ENCODE assay signal across 1 cellular context in the genomic region with DNA sequence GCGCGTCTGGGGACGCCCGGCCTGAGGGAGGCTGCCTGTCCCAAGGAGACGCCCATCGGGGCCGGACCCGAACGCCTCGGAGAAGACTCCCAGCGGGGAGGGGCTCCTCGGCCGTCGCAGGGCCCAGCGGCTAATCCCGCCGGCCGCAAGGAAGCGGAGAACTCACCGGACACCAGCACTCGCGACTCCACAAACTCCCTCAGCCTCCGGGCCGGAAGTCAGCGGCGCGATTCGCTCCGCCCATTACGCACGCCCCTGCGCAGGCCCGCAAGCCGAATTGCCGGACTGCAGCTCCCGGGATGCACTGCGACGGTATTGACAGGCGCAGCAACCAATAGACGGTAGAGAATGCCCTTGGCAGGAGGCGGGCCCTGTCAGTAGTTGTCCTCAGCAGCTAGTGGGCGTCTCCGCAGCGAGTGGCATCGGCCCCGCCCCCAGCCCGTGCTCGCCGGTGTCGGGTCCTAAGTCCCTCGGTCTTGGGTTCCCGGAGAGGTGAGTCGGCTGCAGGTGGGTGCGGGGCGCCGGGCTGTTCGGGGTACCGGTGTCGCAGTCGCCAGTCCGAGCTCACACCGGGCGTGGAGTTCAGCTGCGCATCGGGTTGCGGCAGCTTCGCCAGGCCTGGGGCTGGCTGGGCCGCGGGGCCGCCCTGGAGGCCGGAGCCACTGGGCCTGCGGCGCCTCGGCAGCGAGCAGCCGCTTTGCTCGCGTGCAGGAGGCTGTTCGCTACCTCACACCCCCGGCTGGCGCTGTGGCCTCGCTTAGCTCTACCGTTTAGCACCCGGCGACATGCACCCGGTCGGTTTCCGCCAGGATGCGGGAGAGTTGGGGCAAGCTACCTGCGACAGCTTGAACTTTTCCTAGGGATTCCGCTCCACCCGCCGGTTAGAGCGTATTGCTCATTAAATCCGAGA.
TF ChIP-seq lines count a peak whose summit lies in the region.

A gene (plus strand): TSS at position 437 of the 910 bp plus-strand sequence. CDS start 790 bp downstream, outside the sequence.
A gene (minus strand): TSS at position 226 of the 910 bp plus-strand sequence. CDS start 3,447 bp downstream, outside the sequence.

TF ChIP-seq in WTC11, 78 proteins besides CTCF, POLR2A, EP300 and RAD21 (continued from another document):
- TF ChIP-seq, protein P1, sequence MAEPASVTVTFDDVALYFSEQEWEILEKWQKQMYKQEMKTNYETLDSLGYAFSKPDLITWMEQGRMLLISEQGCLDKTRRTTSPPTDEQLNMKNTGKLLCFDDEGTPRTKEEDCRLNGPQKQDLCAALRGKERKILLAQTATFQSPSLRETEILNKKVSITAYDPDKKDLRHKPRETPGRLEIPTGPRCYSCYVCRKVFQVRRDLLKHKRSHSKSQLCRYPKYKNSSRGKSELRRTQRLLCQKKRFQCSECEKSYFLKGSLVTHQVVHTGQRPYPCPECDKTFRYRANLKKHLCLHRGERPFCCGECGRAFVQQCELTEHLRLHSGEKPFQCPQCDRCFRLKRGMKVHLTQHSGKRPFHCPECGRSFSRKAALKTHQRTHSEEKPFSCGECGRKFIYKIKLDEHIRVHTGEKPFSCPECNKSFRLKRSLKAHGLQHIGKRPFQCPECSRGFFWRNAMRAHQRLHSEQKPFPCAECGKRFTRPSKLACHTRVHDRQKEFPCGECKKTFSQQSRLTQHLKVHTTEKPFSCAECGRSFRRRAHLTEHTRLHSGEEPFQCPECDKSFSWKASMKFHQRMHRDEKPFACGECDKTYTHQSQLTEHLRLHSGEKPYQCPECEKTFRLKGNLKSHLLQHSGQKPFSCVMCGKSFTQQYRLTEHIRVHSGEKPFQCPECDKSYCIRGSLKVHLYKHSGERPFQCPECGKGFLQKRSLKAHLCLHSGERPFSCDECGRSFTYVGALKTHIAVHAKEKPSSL (CRISPR knock-in tag; conservative IDR thresholded peaks at IDR 0.05) = no peak
- TF ChIP-seq, protein P2, sequence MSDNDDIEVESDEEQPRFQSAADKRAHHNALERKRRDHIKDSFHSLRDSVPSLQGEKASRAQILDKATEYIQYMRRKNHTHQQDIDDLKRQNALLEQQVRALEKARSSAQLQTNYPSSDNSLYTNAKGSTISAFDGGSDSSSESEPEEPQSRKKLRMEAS (CRISPR knock-in tag; IDR thresholded peaks at IDR 0.05) = peak; percentile 83
- TF ChIP-seq, protein P3, sequence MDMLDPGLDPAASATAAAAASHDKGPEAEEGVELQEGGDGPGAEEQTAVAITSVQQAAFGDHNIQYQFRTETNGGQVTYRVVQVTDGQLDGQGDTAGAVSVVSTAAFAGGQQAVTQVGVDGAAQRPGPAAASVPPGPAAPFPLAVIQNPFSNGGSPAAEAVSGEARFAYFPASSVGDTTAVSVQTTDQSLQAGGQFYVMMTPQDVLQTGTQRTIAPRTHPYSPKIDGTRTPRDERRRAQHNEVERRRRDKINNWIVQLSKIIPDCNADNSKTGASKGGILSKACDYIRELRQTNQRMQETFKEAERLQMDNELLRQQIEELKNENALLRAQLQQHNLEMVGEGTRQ (CRISPR knock-in tag; IDR thresholded peaks at IDR 0.05) = no peak; the same call in 1 of the 2 replicates
- TF ChIP-seq KAT7 (CRISPR knock-in tag; IDR thresholded peaks at IDR 0.05; ENCODE audit: borderline replicate concordance) = peak; percentile 81; the same call in 1 of the 2 replicates
- TF ChIP-seq, protein P4, sequence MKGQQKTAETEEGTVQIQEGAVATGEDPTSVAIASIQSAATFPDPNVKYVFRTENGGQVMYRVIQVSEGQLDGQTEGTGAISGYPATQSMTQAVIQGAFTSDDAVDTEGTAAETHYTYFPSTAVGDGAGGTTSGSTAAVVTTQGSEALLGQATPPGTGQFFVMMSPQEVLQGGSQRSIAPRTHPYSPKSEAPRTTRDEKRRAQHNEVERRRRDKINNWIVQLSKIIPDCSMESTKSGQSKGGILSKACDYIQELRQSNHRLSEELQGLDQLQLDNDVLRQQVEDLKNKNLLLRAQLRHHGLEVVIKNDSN (CRISPR knock-in tag; IDR thresholded peaks at IDR 0.05) = 0 out of 2 replicates have a peak, but pooled peaks have one; percentile 10
- peak; percentile 100 for TF ChIP-seq SP1 (CRISPR knock-in tag; conservative IDR thresholded peaks at IDR 0.05)
- TF ChIP-seq FOXP1 (CRISPR knock-in tag; IDR thresholded peaks at IDR 0.05; ENCODE audit: borderline replicate concordance) = peak; percentile 83; the same call in 1 of the 2 replicates
- TF ChIP-seq, protein P5, sequence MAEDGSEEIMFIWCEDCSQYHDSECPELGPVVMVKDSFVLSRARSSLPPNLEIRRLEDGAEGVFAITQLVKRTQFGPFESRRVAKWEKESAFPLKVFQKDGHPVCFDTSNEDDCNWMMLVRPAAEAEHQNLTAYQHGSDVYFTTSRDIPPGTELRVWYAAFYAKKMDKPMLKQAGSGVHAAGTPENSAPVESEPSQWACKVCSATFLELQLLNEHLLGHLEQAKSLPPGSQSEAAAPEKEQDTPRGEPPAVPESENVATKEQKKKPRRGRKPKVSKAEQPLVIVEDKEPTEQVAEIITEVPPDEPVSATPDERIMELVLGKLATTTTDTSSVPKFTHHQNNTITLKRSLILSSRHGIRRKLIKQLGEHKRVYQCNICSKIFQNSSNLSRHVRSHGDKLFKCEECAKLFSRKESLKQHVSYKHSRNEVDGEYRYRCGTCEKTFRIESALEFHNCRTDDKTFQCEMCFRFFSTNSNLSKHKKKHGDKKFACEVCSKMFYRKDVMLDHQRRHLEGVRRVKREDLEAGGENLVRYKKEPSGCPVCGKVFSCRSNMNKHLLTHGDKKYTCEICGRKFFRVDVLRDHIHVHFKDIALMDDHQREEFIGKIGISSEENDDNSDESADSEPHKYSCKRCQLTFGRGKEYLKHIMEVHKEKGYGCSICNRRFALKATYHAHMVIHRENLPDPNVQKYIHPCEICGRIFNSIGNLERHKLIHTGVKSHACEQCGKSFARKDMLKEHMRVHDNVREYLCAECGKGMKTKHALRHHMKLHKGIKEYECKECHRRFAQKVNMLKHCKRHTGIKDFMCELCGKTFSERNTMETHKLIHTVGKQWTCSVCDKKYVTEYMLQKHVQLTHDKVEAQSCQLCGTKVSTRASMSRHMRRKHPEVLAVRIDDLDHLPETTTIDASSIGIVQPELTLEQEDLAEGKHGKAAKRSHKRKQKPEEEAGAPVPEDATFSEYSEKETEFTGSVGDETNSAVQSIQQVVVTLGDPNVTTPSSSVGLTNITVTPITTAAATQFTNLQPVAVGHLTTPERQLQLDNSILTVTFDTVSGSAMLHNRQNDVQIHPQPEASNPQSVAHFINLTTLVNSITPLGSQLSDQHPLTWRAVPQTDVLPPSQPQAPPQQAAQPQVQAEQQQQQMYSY (CRISPR knock-in tag; IDR thresholded peaks at IDR 0.05) = 0 out of 2 replicates have a peak, but pooled peaks have one; percentile 10
- no peak for TF ChIP-seq NR1H2 (CRISPR knock-in tag; IDR thresholded peaks at IDR 0.05)
- TF ChIP-seq RORB (CRISPR knock-in tag; IDR thresholded peaks at IDR 0.05) = no peak
- TF ChIP-seq RELA (CRISPR knock-in tag; IDR thresholded peaks at IDR 0.05; ENCODE audit: borderline replicate concordance) = peak; percentile 89; the same call in 1 of the 2 replicates
- TF ChIP-seq ESRRA (CRISPR knock-in tag; IDR thresholded peaks at IDR 0.05; ENCODE audit: borderline replicate concordance) = 0 out of 2 replicates have a peak, but pooled peaks have one; percentile 62
- TF ChIP-seq, protein P6, sequence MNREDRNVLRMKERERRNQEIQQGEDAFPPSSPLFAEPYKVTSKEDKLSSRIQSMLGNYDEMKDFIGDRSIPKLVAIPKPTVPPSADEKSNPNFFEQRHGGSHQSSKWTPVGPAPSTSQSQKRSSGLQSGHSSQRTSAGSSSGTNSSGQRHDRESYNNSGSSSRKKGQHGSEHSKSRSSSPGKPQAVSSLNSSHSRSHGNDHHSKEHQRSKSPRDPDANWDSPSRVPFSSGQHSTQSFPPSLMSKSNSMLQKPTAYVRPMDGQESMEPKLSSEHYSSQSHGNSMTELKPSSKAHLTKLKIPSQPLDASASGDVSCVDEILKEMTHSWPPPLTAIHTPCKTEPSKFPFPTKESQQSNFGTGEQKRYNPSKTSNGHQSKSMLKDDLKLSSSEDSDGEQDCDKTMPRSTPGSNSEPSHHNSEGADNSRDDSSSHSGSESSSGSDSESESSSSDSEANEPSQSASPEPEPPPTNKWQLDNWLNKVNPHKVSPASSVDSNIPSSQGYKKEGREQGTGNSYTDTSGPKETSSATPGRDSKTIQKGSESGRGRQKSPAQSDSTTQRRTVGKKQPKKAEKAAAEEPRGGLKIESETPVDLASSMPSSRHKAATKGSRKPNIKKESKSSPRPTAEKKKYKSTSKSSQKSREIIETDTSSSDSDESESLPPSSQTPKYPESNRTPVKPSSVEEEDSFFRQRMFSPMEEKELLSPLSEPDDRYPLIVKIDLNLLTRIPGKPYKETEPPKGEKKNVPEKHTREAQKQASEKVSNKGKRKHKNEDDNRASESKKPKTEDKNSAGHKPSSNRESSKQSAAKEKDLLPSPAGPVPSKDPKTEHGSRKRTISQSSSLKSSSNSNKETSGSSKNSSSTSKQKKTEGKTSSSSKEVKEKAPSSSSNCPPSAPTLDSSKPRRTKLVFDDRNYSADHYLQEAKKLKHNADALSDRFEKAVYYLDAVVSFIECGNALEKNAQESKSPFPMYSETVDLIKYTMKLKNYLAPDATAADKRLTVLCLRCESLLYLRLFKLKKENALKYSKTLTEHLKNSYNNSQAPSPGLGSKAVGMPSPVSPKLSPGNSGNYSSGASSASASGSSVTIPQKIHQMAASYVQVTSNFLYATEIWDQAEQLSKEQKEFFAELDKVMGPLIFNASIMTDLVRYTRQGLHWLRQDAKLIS (CRISPR knock-in tag; IDR thresholded peaks at IDR 0.05; ENCODE audit: borderline replicate concordance) = 0 out of 2 replicates have a peak, but pooled peaks have one; percentile 13
- TF ChIP-seq, protein P7, sequence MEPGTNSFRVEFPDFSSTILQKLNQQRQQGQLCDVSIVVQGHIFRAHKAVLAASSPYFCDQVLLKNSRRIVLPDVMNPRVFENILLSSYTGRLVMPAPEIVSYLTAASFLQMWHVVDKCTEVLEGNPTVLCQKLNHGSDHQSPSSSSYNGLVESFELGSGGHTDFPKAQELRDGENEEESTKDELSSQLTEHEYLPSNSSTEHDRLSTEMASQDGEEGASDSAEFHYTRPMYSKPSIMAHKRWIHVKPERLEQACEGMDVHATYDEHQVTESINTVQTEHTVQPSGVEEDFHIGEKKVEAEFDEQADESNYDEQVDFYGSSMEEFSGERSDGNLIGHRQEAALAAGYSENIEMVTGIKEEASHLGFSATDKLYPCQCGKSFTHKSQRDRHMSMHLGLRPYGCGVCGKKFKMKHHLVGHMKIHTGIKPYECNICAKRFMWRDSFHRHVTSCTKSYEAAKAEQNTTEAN (CRISPR knock-in tag; IDR thresholded peaks at IDR 0.05) = peak; percentile 57; the same call in 1 of the 2 replicates
- TF ChIP-seq, protein P8, sequence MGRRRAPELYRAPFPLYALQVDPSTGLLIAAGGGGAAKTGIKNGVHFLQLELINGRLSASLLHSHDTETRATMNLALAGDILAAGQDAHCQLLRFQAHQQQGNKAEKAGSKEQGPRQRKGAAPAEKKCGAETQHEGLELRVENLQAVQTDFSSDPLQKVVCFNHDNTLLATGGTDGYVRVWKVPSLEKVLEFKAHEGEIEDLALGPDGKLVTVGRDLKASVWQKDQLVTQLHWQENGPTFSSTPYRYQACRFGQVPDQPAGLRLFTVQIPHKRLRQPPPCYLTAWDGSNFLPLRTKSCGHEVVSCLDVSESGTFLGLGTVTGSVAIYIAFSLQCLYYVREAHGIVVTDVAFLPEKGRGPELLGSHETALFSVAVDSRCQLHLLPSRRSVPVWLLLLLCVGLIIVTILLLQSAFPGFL (CRISPR knock-in tag; IDR thresholded peaks at IDR 0.05; ENCODE audit: borderline replicate concordance) = 0 out of 2 replicates have a peak, but pooled peaks have one; percentile 40
- TF ChIP-seq, protein P9, sequence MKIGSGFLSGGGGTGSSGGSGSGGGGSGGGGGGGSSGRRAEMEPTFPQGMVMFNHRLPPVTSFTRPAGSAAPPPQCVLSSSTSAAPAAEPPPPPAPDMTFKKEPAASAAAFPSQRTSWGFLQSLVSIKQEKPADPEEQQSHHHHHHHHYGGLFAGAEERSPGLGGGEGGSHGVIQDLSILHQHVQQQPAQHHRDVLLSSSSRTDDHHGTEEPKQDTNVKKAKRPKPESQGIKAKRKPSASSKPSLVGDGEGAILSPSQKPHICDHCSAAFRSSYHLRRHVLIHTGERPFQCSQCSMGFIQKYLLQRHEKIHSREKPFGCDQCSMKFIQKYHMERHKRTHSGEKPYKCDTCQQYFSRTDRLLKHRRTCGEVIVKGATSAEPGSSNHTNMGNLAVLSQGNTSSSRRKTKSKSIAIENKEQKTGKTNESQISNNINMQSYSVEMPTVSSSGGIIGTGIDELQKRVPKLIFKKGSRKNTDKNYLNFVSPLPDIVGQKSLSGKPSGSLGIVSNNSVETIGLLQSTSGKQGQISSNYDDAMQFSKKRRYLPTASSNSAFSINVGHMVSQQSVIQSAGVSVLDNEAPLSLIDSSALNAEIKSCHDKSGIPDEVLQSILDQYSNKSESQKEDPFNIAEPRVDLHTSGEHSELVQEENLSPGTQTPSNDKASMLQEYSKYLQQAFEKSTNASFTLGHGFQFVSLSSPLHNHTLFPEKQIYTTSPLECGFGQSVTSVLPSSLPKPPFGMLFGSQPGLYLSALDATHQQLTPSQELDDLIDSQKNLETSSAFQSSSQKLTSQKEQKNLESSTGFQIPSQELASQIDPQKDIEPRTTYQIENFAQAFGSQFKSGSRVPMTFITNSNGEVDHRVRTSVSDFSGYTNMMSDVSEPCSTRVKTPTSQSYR (CRISPR knock-in tag; IDR thresholded peaks at IDR 0.05) = peak; percentile 49; the same call in 1 of the 2 replicates
- peak; percentile 73 for TF ChIP-seq CREM (CRISPR knock-in tag; IDR thresholded peaks at IDR 0.05)
- 0 out of 2 replicates have a peak, but pooled peaks have one; percentile 23 for TF ChIP-seq ZNF317 (CRISPR knock-in tag; IDR thresholded peaks at IDR 0.05; ENCODE audit: borderline replicate concordance, low read depth)
- no peak for TF ChIP-seq GTF2I (CRISPR knock-in tag; conservative IDR thresholded peaks at IDR 0.05)
- no peak for TF ChIP-seq ZNF416 (CRISPR knock-in tag; IDR thresholded peaks at IDR 0.05)
- TF ChIP-seq ZNF232 (CRISPR knock-in tag; IDR thresholded peaks at IDR 0.05) = peak; percentile 89; the same call in 1 of the 2 replicates
